9 cellular contexts compared by ENCODE assay signal in genomic region chr14:29222671-29223268, GRCh38.
DNase-seq lines count a peak whose midpoint lies in the region; ATAC-seq and TF ChIP-seq lines count a peak whose summit lies in the region.
"Had no signal": no experiment of that assay in that cellular context is flagged by ENCODE, and none has a peak within 500 bp of the region (broad histone marks: within the 10 kb centered on the region; RNA-seq: fewer than 3 reads in every experiment).

No MANE protein-coding gene starts in this region.

- H3K27ac Mint-ChIP-seq in activated T-helper 2 cell treated with anti-CD3 and anti-CD28 coated beads, Interferon-gamma antibody, Interleukin-2, Interleukin-4, amounts not matched to agents 10 μg/mL and 5 μg/mL and 100 μg/mL, durations not matched to agents 14 hours and 24 hours and 36 hours = no peak overlapping the region
- H3K27ac Mint-ChIP-seq: activated naive CD4-positive, alpha-beta T cell treated with anti-CD3 and anti-CD28 coated beads, Interleukin-2, amount 50 U/mL, for 24 hours had no signal

- DNase-seq in heart left ventricle (no peak), left ventricle myocardium inferior (no peak), NCI-H526 treated with DMSO at 0.1 percent for 48 hours (lab: John Stamatoyannopoulos, UW) (peak; percentile 8), epithelial cell of proximal tubule (ENCODE audit: low read depth) (no peak), tibial nerve (ENCODE audit: low spot score in 2 of 2) (no peak), gastrocnemius medialis (no peak), Right ventricle myocardium superior (no peak)
- DNase-seq in activated T-helper 2 cell treated with anti-CD3 and anti-CD28 coated beads, Interferon-gamma antibody, Interleukin-2, Interleukin-4, amounts not matched to agents 10 μg/mL and 5 μg/mL and 100 μg/mL, durations not matched to agents 14 hours and 24 hours and 36 hours (ENCODE audit: low spot score) = no peak

- peaks cover 0 to 6% (median 0%) of the 10 kb centered on the region in 9 donors for H3K27me3 ChIP-seq in heart left ventricle
- H3K27me3 ChIP-seq in left ventricle myocardium inferior (ENCODE audit: low read depth) = peaks cover 4% of the 10 kb centered on the region
- no peaks in the 10 kb centered on the region for H3K27me3 ChIP-seq in tibial nerve
- H3K27me3 ChIP-seq in gastrocnemius medialis = no peaks in the 10 kb centered on the region

- H3K36me3 Mint-ChIP-seq in activated T-helper 2 cell treated with anti-CD3 and anti-CD28 coated beads, Interferon-gamma antibody, Interleukin-2, Interleukin-4, amounts not matched to agents 10 μg/mL and 5 μg/mL and 100 μg/mL, durations not matched to agents 14 hours and 24 hours and 36 hours (ENCODE audit: low read depth) = no peaks in the 10 kb centered on the region
- H3K36me3 Mint-ChIP-seq: activated naive CD4-positive, alpha-beta T cell treated with anti-CD3 and anti-CD28 coated beads, Interleukin-2, amount 50 U/mL, for 24 hours had no signal

- no peak overlapping the region for H3K4me3 Mint-ChIP-seq in activated T-helper 2 cell treated with anti-CD3 and anti-CD28 coated beads, Interferon-gamma antibody, Interleukin-2, Interleukin-4, amounts not matched to agents 10 μg/mL and 5 μg/mL and 100 μg/mL, durations not matched to agents 14 hours and 24 hours and 36 hours (ENCODE audit: low read depth)
- H3K4me3 Mint-ChIP-seq: activated naive CD4-positive, alpha-beta T cell treated with anti-CD3 and anti-CD28 coated beads, Interleukin-2, amount 50 U/mL, for 24 hours had no signal

- H3K36me3 ChIP-seq in heart left ventricle (no peaks in the 10 kb centered on the region), left ventricle myocardium inferior (no peaks in the 10 kb centered on the region), tibial nerve (no peaks in the 10 kb centered on the region), gastrocnemius medialis (no peaks in the 10 kb centered on the region)

- ATAC-seq in heart left ventricle (no peak), gastrocnemius medialis (no peak), Right ventricle myocardium superior (ENCODE audit: poor library complexity) (no peak)

- intact Hi-C loops in heart left ventricle (cut with DNase I) (loop anchor here in 1 of 10 donors (10.0 kb wide), 1 partner anchor 208 kb away; no protein-coding TSS in a partner anchor), left ventricle myocardium inferior (cut with micrococcal nuclease) (no loop called here), gastrocnemius medialis (cut with DNase I; ENCODE audit: low total_unique reads) (no loop called here), Right ventricle myocardium superior (cut with DNase I) (no loop called here)
- intact Hi-C loops in activated T-helper 2 cell treated with anti-CD3 and anti-CD28 coated beads, Interferon-gamma antibody, Interleukin-2, Interleukin-4, amounts not matched to agents 10 μg/mL and 5 μg/mL and 100 μg/mL, durations not matched to agents 14 hours and 24 hours and 36 hours (cut with micrococcal nuclease) = no loop called here

- H3K4me3 ChIP-seq in heart left ventricle (no peak overlapping the region), left ventricle myocardium inferior (no peak overlapping the region), epithelial cell of proximal tubule (ENCODE audit: low read depth, low read length) (no peak overlapping the region), tibial nerve (no peak overlapping the region), gastrocnemius medialis (no peak overlapping the region)

- H3K27ac ChIP-seq in heart left ventricle (no peak overlapping the region), left ventricle myocardium inferior (replicated peaks) (no peak overlapping the region), tibial nerve (no peak overlapping the region), gastrocnemius medialis (no peak overlapping the region)

- in situ Hi-C loops in gastrocnemius medialis (cut with MboI; ENCODE audit: low sequenced_read_pairs in 4 of 4) = no loop called here

- no peak for TF ChIP-seq POLR2A in heart left ventricle (IDR thresholded peaks at IDR 0.05)
- no peak for TF ChIP-seq POLR2A in tibial nerve (IDR thresholded peaks at IDR 0.05)
- no peak for TF ChIP-seq POLR2A in gastrocnemius medialis (IDR thresholded peaks at IDR 0.05)

- no peaks in the 10 kb centered on the region for H3K4me1 ChIP-seq in heart left ventricle
- H3K4me1 ChIP-seq in left ventricle myocardium inferior = no peaks in the 10 kb centered on the region
- peaks cover 0 to 11% (median 4%) of the 10 kb centered on the region in 4 donors for H3K4me1 ChIP-seq in tibial nerve
- H3K4me1 ChIP-seq in gastrocnemius medialis = no peaks in the 10 kb centered on the region

- TF ChIP-seq EP300 in tibial nerve (IDR thresholded peaks at IDR 0.05) = no peak

- H3K4me1 Mint-ChIP-seq in activated T-helper 2 cell treated with anti-CD3 and anti-CD28 coated beads, Interferon-gamma antibody, Interleukin-2, Interleukin-4, amounts not matched to agents 10 μg/mL and 5 μg/mL and 100 μg/mL, durations not matched to agents 14 hours and 24 hours and 36 hours (ENCODE audit: low read depth) = no peaks in the 10 kb centered on the region
- H3K4me1 Mint-ChIP-seq: activated naive CD4-positive, alpha-beta T cell treated with anti-CD3 and anti-CD28 coated beads, Interleukin-2, amount 50 U/mL, for 24 hours had no signal

- H3K9me3 ChIP-seq in heart left ventricle (no peaks in the 10 kb centered on the region), left ventricle myocardium inferior (replicated peaks) (no peaks in the 10 kb centered on the region), tibial nerve (no peaks in the 10 kb centered on the region), gastrocnemius medialis (no peaks in the 10 kb centered on the region)

- no peaks in the 10 kb centered on the region for H3K27me3 Mint-ChIP-seq in activated T-helper 2 cell treated with anti-CD3 and anti-CD28 coated beads, Interferon-gamma antibody, Interleukin-2, Interleukin-4, amounts not matched to agents 10 μg/mL and 5 μg/mL and 100 μg/mL, durations not matched to agents 14 hours and 24 hours and 36 hours (ENCODE audit: low read depth)
- H3K27me3 Mint-ChIP-seq: activated naive CD4-positive, alpha-beta T cell treated with anti-CD3 and anti-CD28 coated beads, Interleukin-2, amount 50 U/mL, for 24 hours had no signal

- WGBS in heart left ventricle, 4 donors = 4 to 8% (median 6%) methylated on average over 7 of the region's 7 CpGs
- 2 to 5% methylated on average over 7 of the region's 7 CpGs for WGBS in tibial nerve, 2 donors

- peaks cover 23% of the 10 kb centered on the region for H3K9me3 Mint-ChIP-seq in activated T-helper 2 cell treated with anti-CD3 and anti-CD28 coated beads, Interferon-gamma antibody, Interleukin-2, Interleukin-4, amounts not matched to agents 10 μg/mL and 5 μg/mL and 100 μg/mL, durations not matched to agents 14 hours and 24 hours and 36 hours
- H3K9me3 Mint-ChIP-seq: activated naive CD4-positive, alpha-beta T cell treated with anti-CD3 and anti-CD28 coated beads, Interleukin-2, amount 50 U/mL, for 24 hours had no signal

- TF ChIP-seq CTCF in heart left ventricle (IDR thresholded peaks at IDR 0.05) = peak in 7 of 12 donors; percentile 5 to 42 (median 16)
- no peak for TF ChIP-seq CTCF in left ventricle myocardium inferior (IDR thresholded peaks at IDR 0.05; ENCODE audit: borderline replicate concordance)
- peak; percentile 75 for TF ChIP-seq CTCF in epithelial cell of proximal tubule (conservative IDR thresholded peaks at IDR 0.05; ENCODE audit: low read depth, low read length)
- peak; percentile 15 to 54 (median 31) for TF ChIP-seq CTCF in tibial nerve (IDR thresholded peaks at IDR 0.05)
- TF ChIP-seq CTCF in gastrocnemius medialis (IDR thresholded peaks at IDR 0.05 in 4 of 5, conservative IDR thresholded peaks at IDR 0.05 in 1 of 5) = no peak

Comparison
In these comparisons a context has a peak if more than half of its experiments do, and no peak if none do; other contexts are left out.
1. CTCF ChIP-seq: peak in heart left ventricle (7 of 12), epithelial cell of proximal tubule (single experiment) and tibial nerve (5 of 5); none in left ventricle myocardium inferior (single experiment) and gastrocnemius medialis (0 of 5).